In the genomic region with DNA sequence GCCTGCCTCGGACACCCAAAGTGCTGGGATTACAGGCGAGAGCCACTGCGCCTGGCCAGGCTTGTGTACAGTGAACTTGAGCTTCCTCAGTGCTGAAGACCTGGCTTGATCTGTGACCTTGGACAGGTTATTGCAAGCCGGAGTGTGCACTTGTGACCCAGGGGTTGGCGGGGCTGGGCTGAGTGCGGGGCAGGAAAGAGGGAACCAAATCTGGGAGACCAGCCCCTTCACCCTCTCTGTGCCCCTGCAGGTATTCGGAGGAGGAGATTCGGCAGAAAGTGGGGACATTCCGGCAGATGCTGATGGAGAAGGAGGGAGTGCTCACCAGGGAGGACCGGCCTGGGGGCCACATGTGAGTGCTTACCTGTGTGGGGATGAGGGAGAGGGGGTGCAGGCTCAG, we compare ENCODE assay signal across 1 cellular context.
TF ChIP-seq lines count a peak whose summit lies in the region.

No MANE protein-coding gene starts in this region.

TF ChIP-seq in HepG2, 621 proteins besides CTCF, POLR2A, EP300 and RAD21 (continued from another document and continues in another):
- TF ChIP-seq ZBTB40 (IDR thresholded peaks at IDR 0.05): no peak
- TF ChIP-seq ZBTB40 (CRISPR knock-in tag; IDR thresholded peaks at IDR 0.05): no peak
- TF ChIP-seq ZBTB4 (CRISPR knock-in tag; IDR thresholded peaks at IDR 0.05; ENCODE audit: borderline replicate concordance): no peak
- no peak for TF ChIP-seq PCBP2 (optimal IDR thresholded peaks at IDR 0.05; ENCODE audit: low read depth, low read length, poor library complexity, severe bottlenecking)
- TF ChIP-seq FOSL1 (CRISPR knock-in tag; IDR thresholded peaks at IDR 0.05; ENCODE audit: borderline replicate concordance): no peak
- no peak for TF ChIP-seq SSRP1 (CRISPR knock-in tag; IDR thresholded peaks at IDR 0.05)
- no peak for TF ChIP-seq ATF1 (CRISPR knock-in tag; IDR thresholded peaks at IDR 0.05)
- TF ChIP-seq SMARCE1 (IDR thresholded peaks at IDR 0.05; ENCODE audit: borderline replicate concordance): no peak
- peak; percentile 84; the same call in 1 of the 2 replicates for TF ChIP-seq ZNF609 (CRISPR knock-in tag; IDR thresholded peaks at IDR 0.05; ENCODE audit: borderline replicate concordance)
- TF ChIP-seq SNRNP70 (IDR thresholded peaks at IDR 0.05; ENCODE audit: low read depth, low read length): no peak
- no peak for TF ChIP-seq MZF1 (CRISPR knock-in tag; IDR thresholded peaks at IDR 0.05; ENCODE audit: borderline replicate concordance)
- TF ChIP-seq ZBTB7A (CRISPR knock-in tag; IDR thresholded peaks at IDR 0.05): no peak
- TF ChIP-seq, protein P1, sequence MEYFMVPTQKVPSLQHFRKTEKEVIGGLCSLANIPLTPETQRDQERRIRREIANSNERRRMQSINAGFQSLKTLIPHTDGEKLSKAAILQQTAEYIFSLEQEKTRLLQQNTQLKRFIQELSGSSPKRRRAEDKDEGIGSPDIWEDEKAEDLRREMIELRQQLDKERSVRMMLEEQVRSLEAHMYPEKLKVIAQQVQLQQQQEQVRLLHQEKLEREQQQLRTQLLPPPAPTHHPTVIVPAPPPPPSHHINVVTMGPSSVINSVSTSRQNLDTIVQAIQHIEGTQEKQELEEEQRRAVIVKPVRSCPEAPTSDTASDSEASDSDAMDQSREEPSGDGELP (IDR thresholded peaks at IDR 0.05; ENCODE audit: borderline replicate concordance, low read depth): peak; percentile 55; the same call in 1 of the 2 replicates
- TF ChIP-seq, protein P2, sequence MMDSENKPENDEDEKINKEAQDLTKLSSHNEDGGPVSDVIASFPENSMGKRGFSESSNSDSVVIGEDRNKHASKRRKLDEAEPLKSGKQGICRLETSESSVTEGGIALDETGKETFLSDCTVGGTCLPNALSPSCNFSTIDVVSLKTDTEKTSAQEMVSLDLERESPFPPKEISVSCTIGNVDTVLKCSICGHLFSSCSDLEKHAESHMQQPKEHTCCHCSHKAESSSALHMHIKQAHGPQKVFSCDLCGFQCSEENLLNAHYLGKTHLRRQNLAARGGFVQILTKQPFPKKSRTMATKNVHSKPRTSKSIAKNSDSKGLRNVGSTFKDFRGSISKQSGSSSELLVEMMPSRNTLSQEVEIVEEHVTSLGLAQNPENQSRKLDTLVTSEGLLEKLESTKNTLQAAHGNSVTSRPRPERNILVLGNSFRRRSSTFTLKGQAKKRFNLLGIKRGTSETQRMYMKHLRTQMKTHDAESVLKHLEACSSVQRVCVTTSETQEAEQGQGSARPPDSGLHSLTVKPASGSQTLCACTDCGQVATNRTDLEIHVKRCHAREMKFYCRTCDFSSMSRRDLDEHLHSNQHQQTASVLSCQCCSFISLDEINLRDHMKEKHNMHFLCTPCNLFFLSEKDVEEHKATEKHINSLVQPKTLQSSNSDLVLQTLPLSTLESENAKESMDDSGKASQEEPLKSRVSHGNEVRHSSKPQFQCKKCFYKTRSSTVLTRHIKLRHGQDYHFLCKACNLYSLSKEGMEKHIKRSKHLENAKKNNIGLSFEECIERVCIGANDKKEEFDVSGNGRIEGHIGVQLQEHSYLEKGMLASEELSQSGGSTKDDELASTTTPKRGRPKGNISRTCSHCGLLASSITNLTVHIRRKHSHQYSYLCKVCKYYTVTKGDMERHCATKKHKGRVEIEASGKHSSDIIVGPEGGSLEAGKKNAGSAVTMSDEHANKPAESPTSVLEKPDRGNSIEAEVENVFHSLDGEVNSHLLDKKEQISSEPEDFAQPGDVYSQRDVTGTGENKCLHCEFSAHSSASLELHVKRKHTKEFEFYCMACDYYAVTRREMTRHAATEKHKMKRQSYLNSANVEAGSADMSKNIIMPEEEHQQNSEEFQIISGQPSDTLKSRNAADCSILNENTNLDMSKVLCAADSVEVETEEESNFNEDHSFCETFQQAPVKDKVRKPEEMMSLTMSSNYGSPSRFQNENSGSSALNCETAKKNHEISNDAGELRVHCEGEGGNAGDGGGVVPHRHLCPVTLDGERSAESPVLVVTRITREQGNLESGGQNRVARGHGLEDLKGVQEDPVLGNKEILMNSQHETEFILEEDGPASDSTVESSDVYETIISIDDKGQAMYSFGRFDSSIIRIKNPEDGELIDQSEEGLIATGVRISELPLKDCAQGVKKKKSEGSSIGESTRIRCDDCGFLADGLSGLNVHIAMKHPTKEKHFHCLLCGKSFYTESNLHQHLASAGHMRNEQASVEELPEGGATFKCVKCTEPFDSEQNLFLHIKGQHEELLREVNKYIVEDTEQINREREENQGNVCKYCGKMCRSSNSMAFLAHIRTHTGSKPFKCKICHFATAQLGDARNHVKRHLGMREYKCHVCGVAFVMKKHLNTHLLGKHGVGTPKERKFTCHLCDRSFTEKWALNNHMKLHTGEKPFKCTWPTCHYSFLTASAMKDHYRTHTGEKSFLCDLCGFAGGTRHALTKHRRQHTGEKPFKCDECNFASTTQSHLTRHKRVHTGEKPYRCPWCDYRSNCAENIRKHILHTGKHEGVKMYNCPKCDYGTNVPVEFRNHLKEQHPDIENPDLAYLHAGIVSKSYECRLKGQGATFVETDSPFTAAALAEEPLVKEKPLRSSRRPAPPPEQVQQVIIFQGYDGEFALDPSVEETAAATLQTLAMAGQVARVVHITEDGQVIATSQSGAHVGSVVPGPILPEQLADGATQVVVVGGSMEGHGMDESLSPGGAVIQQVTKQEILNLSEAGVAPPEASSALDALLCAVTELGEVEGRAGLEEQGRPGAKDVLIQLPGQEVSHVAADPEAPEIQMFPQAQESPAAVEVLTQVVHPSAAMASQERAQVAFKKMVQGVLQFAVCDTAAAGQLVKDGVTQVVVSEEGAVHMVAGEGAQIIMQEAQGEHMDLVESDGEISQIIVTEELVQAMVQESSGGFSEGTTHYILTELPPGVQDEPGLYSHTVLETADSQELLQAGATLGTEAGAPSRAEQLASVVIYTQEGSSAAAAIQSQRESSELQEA (CRISPR knock-in tag; IDR thresholded peaks at IDR 0.05; ENCODE audit: not compliant biosample characterization): no peak
- no peak for TF ChIP-seq WIZ (CRISPR knock-in tag; IDR thresholded peaks at IDR 0.05)
- TF ChIP-seq ATF7 (IDR thresholded peaks at IDR 0.05): no peak
- 0 out of 2 replicates have a peak, but pooled peaks have one; percentile 29 for TF ChIP-seq ATF7 (CRISPR knock-in tag; IDR thresholded peaks at IDR 0.05)
- TF ChIP-seq KDM6A (CRISPR knock-in tag; IDR thresholded peaks at IDR 0.05; ENCODE audit: low read depth): 0 out of 2 replicates have a peak, but pooled peaks have one; percentile 41
- TF ChIP-seq MXI1 (IDR thresholded peaks at IDR 0.05; ENCODE audit: borderline replicate concordance, low read depth, low read length): no peak
- no peak for TF ChIP-seq ZNF781 (CRISPR knock-in tag; IDR thresholded peaks at IDR 0.05; ENCODE audit: borderline replicate concordance, not compliant biosample characterization)
